ENCODE assay signal across 18 cellular contexts in genomic region chr14:55739967-55740707, GRCh38.
DNase-seq lines count a peak whose midpoint lies in the region; ATAC-seq and TF ChIP-seq lines count a peak whose summit lies in the region.
"Had no signal": no experiment of that assay in that cellular context is flagged by ENCODE, and none has a peak within 500 bp of the region (broad histone marks: within the 10 kb centered on the region; RNA-seq: fewer than 3 reads in every experiment).

No MANE protein-coding gene starts in this region.

- DNase-seq in Right ventricle myocardium inferior (ENCODE audit: missing footprints), result no peak
- DNase-seq in cardiac septum (ENCODE audit: low spot score), result no peak
- peak; percentile 74 for DNase-seq in astrocyte of the hippocampus (ENCODE audit: low read depth, low spot score)
- peak; percentile 20 to 34 for DNase-seq in tibial nerve (ENCODE audit: low spot score in 2 of 2)
- no peak for DNase-seq in activated gamma-delta T cell treated with Interleukin-2 at 50 U/mL for 16 hours
- DNase-seq in NCI-H1436 (lab: John Stamatoyannopoulos, UW), result no peak
- DNase-seq in dedifferentiated amniotic fluid mesenchymal stem cell (ENCODE audit: extremely low spot score), result no peak
- DNase-seq: activated CD4-positive, CD25-positive, alpha-beta regulatory T cell treated with anti-CD3 and anti-CD28 coated beads, Interleukin-2, amount 50 U/mL, for 72 hours; activated naive CD8-positive, alpha-beta T cell treated with anti-CD3 and anti-CD28 coated beads for 36 hours; CD4-positive, CD25-positive, alpha-beta regulatory T cell; erythroblast; H9; NCI-H2029 treated with DMSO at 0.1 percent for 48 hours; NCI-H510A treated with DMSO at 0.1 percent for 48 hours; SIG-M5; stimulated activated CD4-positive, alpha-beta T cell treated with anti-CD3 and anti-CD28 coated beads, Interleukin-12 subunit alpha, Interleukin-12 subunit beta, amount 100 ng/mL, for 4 hours; trophoblast cell had no signal

- intact Hi-C loops in Right ventricle myocardium inferior (cut with DNase I), result loop anchor here (10.0 kb wide), 1 partner anchor 605 kb away; no protein-coding TSS in a partner anchor
- intact Hi-C loops in cardiac septum (cut with DNase I), result no loop called here

- H3K36me3 Mint-ChIP-seq in nephron (ENCODE audit: low read depth), result no peaks in the 10 kb centered on the region
- H3K36me3 Mint-ChIP-seq: activated naive CD8-positive, alpha-beta T cell treated with anti-CD3 and anti-CD28 coated beads for 36 hours; CD4-positive, CD25-positive, alpha-beta regulatory T cell had no signal

- H3K27ac ChIP-seq in tibial nerve, result peak overlapping the region; percentile 38 to 72 (median 56)

- H3K4me1 ChIP-seq in tibial nerve, result peaks cover 0 to 28% (median 15%) of the 10 kb centered on the region in 4 donors

- peaks cover 13% of the 10 kb centered on the region for H3K4me1 Mint-ChIP-seq in nephron
- H3K4me1 Mint-ChIP-seq: activated naive CD8-positive, alpha-beta T cell treated with anti-CD3 and anti-CD28 coated beads for 36 hours; CD4-positive, CD25-positive, alpha-beta regulatory T cell had no signal

- ATAC-seq in Right ventricle myocardium inferior, result peak; percentile 20

- peak overlapping the region; percentile 57 to 64 (median 64) for H3K27ac Mint-ChIP-seq in nephron
- H3K27ac Mint-ChIP-seq: activated naive CD8-positive, alpha-beta T cell treated with anti-CD3 and anti-CD28 coated beads for 36 hours; CD4-positive, CD25-positive, alpha-beta regulatory T cell had no signal

- H3K36me3 ChIP-seq in tibial nerve, result no peaks in the 10 kb centered on the region

- no peaks in the 10 kb centered on the region for H3K27me3 ChIP-seq in tibial nerve

- TF ChIP-seq EP300 in tibial nerve (IDR thresholded peaks at IDR 0.05), result peak in 1 of 2 donors; percentile 65

- peaks cover 0 to 9% (median 0%) of the 10 kb centered on the region in 4 donors for H3K9me3 ChIP-seq in tibial nerve

- H3K4me3 ChIP-seq in tibial nerve, result no peak overlapping the region

- no peak overlapping the region for H3K4me3 Mint-ChIP-seq in nephron
- H3K4me3 Mint-ChIP-seq: activated naive CD8-positive, alpha-beta T cell treated with anti-CD3 and anti-CD28 coated beads for 36 hours; CD4-positive, CD25-positive, alpha-beta regulatory T cell; H9 had no signal

- no peak for TF ChIP-seq CTCF in nephron (IDR thresholded peaks at IDR 0.05; ENCODE audit: unreplicated experiment in 3 of 3)
- TF ChIP-seq CTCF in tibial nerve (IDR thresholded peaks at IDR 0.05), result no peak

- H3K9me3 Mint-ChIP-seq in nephron, result no peaks in the 10 kb centered on the region
- H3K9me3 Mint-ChIP-seq: activated naive CD8-positive, alpha-beta T cell treated with anti-CD3 and anti-CD28 coated beads for 36 hours had no signal

- no peaks in the 10 kb centered on the region for H3K27me3 Mint-ChIP-seq in nephron (ENCODE audit: low read depth)
- H3K27me3 Mint-ChIP-seq: activated naive CD8-positive, alpha-beta T cell treated with anti-CD3 and anti-CD28 coated beads for 36 hours had no signal

- WGBS in tibial nerve, 2 donors, result 35 to 51% methylated on average over 6 of the region's 6 CpGs

- TF ChIP-seq POLR2A in tibial nerve (IDR thresholded peaks at IDR 0.05), result no peak

Comparison
In these comparisons a context has a peak if more than half of its experiments do, and no peak if none do; other contexts are left out.
1. DNase-seq: peak in astrocyte of the hippocampus (single experiment) and tibial nerve (2 of 2); none in Right ventricle myocardium inferior (single experiment), cardiac septum (single experiment), activated gamma-delta T cell treated with Interleukin-2 at 50 U/mL for 16 hours (single experiment), NCI-H1436 (single experiment) and dedifferentiated amniotic fluid mesenchymal stem cell (single experiment).